In the genomic region with DNA sequence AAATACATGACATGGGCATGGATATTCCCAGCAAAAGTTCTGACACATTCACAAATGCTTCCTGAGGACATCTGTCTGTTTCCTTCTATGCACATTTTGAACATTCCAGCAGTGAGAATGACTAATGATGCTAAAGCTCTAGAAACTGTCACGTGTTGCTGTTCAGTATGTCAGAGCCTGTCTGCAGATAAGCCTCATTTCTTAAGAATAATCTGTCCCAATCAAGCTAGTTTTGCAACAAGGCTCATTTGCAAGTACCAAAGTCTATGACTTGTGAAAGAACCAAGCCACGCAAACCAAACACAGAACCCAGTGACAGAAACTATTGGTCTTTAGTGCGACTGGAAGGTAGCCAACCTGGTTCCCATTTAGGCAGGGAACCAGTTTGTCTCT, we compare ENCODE assay signal across 9 cellular contexts.
DNase-seq lines count a peak whose midpoint lies in the region; ATAC-seq, FAIRE-seq and TF ChIP-seq lines count a peak whose summit lies in the region.
"Had no signal": no experiment of that assay in that cellular context is flagged by ENCODE, and none has a peak within 500 bp of the region (broad histone marks: within the 10 kb centered on the region; RNA-seq: fewer than 3 reads in every experiment).

No MANE protein-coding gene starts in this region.

- H3K4me3 ChIP-seq in smooth muscle cell = no peak overlapping the region
- H3K4me3 ChIP-seq: MG63 had no signal

- WGBS in smooth muscle cell (ENCODE audit: low lambda C conversion rate) = 18% methylated on average over 3 of the region's 3 CpGs

- H3K9me3 ChIP-seq in smooth muscle cell (replicated peaks; ENCODE audit: low read depth) = no peaks in the 10 kb centered on the region
- H3K9me3 ChIP-seq: MG63 had no signal

- no peaks in the 10 kb centered on the region for H3K79me2 ChIP-seq in smooth muscle cell (ENCODE audit: low read depth)

- H2AFZ ChIP-seq in smooth muscle cell (ENCODE audit: low read depth) = no peak overlapping the region

- peak; percentile 98 for FAIRE-seq in H54 (lab: Jason Lieb, UNC)

- H3K27ac ChIP-seq in smooth muscle cell (ENCODE audit: low read depth) = peak overlapping the region; percentile 88

- ATAC-seq in left ventricle myocardium superior (peak; percentile 78), HG03135 (IDR thresholded peaks at IDR 0.05; ENCODE audit: unreplicated experiment) (no peak)

- peak overlapping the region; percentile 34 for H3K4me2 ChIP-seq in smooth muscle cell

- no peaks in the 10 kb centered on the region for H4K20me1 ChIP-seq in smooth muscle cell (ENCODE audit: low read depth)

- DNase-seq in H54 (ENCODE audit: insufficient read length, low spot score) (peak; percentile 29), SW 1271 (lab: John Stamatoyannopoulos, UW) (peak; percentile 89 to 93), left ventricle myocardium superior (no peak), smooth muscle cell (lab: John Stamatoyannopoulos, UW; ENCODE audit: unreplicated experiment) (no peak), NCI-H510A treated with DMSO at 0.1 percent for 48 hours (lab: John Stamatoyannopoulos, UW) (no peak), NCI-H1417 treated with DMSO at 0.1 percent for 48 hours (lab: John Stamatoyannopoulos, UW) (no peak)
- no peak for DNase-seq in activated naive CD4-positive, alpha-beta T cell treated with Interleukin-2 at 50 U/mL for 16 hours
- DNase-seq: MG63 had no signal

- TF ChIP-seq POLR2A in H54 (IDR thresholded peaks at IDR 0.05; ENCODE audit: low read depth, low read length) = no peak

- no peak for TF ChIP-seq CTCF in smooth muscle cell (IDR thresholded peaks at IDR 0.05; ENCODE audit: borderline replicate concordance, insufficient read depth, poor library complexity, severe bottlenecking)

- H3K27me3 ChIP-seq in smooth muscle cell (ENCODE audit: low read depth) = no peaks in the 10 kb centered on the region
- H3K27me3 ChIP-seq: MG63 had no signal

- H3K4me1 ChIP-seq in smooth muscle cell (ENCODE audit: low read depth) = peaks cover 35% of the 10 kb centered on the region

- no peaks in the 10 kb centered on the region for H3K36me3 ChIP-seq in smooth muscle cell (ENCODE audit: low read depth)
- H3K36me3 ChIP-seq: MG63 had no signal

- intact Hi-C loops in left ventricle myocardium superior (cut with micrococcal nuclease) = no loop called here

- H3F3A ChIP-seq in smooth muscle cell (ENCODE audit: low read depth) = peaks cover 12% of the 10 kb centered on the region

- peak overlapping the region; percentile 30 for H3K9ac ChIP-seq in smooth muscle cell (ENCODE audit: low read depth)

Comparison
In these comparisons a context has a peak if more than half of its experiments do, and no peak if none do; other contexts are left out.
1. DNase-seq: peak in H54 (single experiment) and SW 1271 (2 of 2); none in left ventricle myocardium superior (single experiment), smooth muscle cell (single experiment), activated naive CD4-positive, alpha-beta T cell treated with Interleukin-2 at 50 U/mL for 16 hours (single experiment), NCI-H510A treated with DMSO at 0.1 percent for 48 hours (single experiment) and NCI-H1417 treated with DMSO at 0.1 percent for 48 hours (single experiment).